ENCODE assay signal across 2 cellular contexts in the genomic region with DNA sequence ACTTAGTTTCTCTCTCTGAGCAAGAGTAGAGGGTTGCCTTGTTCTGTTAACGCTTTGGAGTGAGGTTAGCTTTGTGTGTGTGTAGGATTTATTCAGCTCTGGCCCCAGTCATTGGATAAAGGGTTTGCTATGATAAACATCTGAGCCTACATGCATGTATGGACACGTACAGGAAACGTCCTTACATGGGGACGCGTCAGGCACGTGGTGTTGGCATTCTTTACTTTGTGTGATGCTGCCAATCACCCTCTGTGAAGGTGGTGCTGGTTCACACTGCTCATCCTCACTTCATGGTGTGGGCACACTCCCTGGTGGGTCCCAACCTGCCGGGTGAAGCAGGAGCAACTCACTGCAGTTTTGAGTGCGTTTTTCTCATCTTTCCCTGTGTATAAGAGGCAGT.
TF ChIP-seq lines count a peak whose summit lies in the region.

No MANE protein-coding gene starts in this region.

TF ChIP-seq in HEK293, 187 proteins besides CTCF, POLR2A, EP300 and RAD21 (continued from another document):
- TF ChIP-seq, protein P1, sequence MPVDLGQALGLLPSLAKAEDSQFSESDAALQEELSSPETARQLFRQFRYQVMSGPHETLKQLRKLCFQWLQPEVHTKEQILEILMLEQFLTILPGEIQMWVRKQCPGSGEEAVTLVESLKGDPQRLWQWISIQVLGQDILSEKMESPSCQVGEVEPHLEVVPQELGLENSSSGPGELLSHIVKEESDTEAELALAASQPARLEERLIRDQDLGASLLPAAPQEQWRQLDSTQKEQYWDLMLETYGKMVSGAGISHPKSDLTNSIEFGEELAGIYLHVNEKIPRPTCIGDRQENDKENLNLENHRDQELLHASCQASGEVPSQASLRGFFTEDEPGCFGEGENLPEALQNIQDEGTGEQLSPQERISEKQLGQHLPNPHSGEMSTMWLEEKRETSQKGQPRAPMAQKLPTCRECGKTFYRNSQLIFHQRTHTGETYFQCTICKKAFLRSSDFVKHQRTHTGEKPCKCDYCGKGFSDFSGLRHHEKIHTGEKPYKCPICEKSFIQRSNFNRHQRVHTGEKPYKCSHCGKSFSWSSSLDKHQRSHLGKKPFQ (tag by site-specific recombination; IDR thresholded peaks at IDR 0.05): peak; percentile 46; the same call in 1 of the 2 replicates
- TF ChIP-seq ZNF37A (tag by site-specific recombination; IDR thresholded peaks at IDR 0.05) (no peak), ZNF785 (tag by site-specific recombination; IDR thresholded peaks at IDR 0.05) (no peak)
TF ChIP-seq in HEK293: peak in this region for 1.

TF ChIP-seq in WTC11, 78 proteins besides CTCF, POLR2A, EP300 and RAD21 (continued from another document):
- TF ChIP-seq, protein P2, sequence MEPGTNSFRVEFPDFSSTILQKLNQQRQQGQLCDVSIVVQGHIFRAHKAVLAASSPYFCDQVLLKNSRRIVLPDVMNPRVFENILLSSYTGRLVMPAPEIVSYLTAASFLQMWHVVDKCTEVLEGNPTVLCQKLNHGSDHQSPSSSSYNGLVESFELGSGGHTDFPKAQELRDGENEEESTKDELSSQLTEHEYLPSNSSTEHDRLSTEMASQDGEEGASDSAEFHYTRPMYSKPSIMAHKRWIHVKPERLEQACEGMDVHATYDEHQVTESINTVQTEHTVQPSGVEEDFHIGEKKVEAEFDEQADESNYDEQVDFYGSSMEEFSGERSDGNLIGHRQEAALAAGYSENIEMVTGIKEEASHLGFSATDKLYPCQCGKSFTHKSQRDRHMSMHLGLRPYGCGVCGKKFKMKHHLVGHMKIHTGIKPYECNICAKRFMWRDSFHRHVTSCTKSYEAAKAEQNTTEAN (CRISPR knock-in tag; IDR thresholded peaks at IDR 0.05): no peak
- TF ChIP-seq ZNF138 (CRISPR knock-in tag; conservative IDR thresholded peaks at IDR 0.05) (no peak), NR1H2 (CRISPR knock-in tag; IDR thresholded peaks at IDR 0.05) (no peak), NR2C2 (CRISPR knock-in tag; IDR thresholded peaks at IDR 0.05) (no peak), ZNF232 (CRISPR knock-in tag; IDR thresholded peaks at IDR 0.05) (no peak)
- TF ChIP-seq, protein P3, sequence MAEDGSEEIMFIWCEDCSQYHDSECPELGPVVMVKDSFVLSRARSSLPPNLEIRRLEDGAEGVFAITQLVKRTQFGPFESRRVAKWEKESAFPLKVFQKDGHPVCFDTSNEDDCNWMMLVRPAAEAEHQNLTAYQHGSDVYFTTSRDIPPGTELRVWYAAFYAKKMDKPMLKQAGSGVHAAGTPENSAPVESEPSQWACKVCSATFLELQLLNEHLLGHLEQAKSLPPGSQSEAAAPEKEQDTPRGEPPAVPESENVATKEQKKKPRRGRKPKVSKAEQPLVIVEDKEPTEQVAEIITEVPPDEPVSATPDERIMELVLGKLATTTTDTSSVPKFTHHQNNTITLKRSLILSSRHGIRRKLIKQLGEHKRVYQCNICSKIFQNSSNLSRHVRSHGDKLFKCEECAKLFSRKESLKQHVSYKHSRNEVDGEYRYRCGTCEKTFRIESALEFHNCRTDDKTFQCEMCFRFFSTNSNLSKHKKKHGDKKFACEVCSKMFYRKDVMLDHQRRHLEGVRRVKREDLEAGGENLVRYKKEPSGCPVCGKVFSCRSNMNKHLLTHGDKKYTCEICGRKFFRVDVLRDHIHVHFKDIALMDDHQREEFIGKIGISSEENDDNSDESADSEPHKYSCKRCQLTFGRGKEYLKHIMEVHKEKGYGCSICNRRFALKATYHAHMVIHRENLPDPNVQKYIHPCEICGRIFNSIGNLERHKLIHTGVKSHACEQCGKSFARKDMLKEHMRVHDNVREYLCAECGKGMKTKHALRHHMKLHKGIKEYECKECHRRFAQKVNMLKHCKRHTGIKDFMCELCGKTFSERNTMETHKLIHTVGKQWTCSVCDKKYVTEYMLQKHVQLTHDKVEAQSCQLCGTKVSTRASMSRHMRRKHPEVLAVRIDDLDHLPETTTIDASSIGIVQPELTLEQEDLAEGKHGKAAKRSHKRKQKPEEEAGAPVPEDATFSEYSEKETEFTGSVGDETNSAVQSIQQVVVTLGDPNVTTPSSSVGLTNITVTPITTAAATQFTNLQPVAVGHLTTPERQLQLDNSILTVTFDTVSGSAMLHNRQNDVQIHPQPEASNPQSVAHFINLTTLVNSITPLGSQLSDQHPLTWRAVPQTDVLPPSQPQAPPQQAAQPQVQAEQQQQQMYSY (CRISPR knock-in tag; IDR thresholded peaks at IDR 0.05): no peak
